ENCODE assay signal across 28 cellular contexts in the genomic region with DNA sequence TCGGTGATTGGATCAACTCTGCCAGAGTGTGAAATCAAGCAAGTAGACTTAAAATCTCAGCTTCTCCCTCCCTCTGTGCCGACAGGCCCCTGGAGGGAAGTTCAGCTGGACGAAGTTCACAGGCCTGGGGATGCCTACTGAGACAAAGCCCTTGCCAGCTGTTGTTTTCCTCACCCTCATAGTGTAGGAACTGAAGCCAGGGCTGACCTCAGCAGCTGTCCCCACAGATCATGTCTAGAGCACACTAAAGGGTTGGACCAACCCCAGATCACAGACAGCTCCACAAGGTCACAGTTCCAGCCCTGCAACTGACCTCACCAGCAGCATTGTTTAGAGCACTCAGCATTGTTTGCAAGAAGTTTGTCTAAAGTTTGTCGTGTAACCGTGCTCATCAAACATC.
DNase-seq lines count a peak whose midpoint lies in the region; ATAC-seq and TF ChIP-seq lines count a peak whose summit lies in the region.
"Had no signal": no experiment of that assay in that cellular context is flagged by ENCODE, and none has a peak within 500 bp of the region (broad histone marks: within the 10 kb centered on the region; RNA-seq: fewer than 3 reads in every experiment).

No MANE protein-coding gene starts in this region.

- no peak overlapping the region for H3K27ac ChIP-seq in gastroesophageal sphincter
- peak overlapping the region; percentile 92 to 97 (median 94) for H3K27ac ChIP-seq in gastrocnemius medialis
- H3K27ac ChIP-seq: hepatocyte, testis had no signal

- in situ Hi-C loops in gastrocnemius medialis (cut with MboI; ENCODE audit: low sequenced_read_pairs in 4 of 4): no loop called here

- no peak for TF ChIP-seq EP300 in gastroesophageal sphincter (IDR thresholded peaks at IDR 0.05)

- H3K4me1 ChIP-seq in gastroesophageal sphincter (peaks cover 0 to 10% (median 6%) of the 10 kb centered on the region in 3 donors), gastrocnemius medialis (peaks cover 34 to 35% of the 10 kb centered on the region in 2 donors)

- 82 to 83% methylated on average over 1 to 5 of the region's 5 CpGs for WGBS in gastroesophageal sphincter (ENCODE audit: low coverage in 1 of 2), 2 donors

- TF ChIP-seq POLR2A in gastroesophageal sphincter (IDR thresholded peaks at IDR 0.05) (no peak), gastrocnemius medialis (IDR thresholded peaks at IDR 0.05) (no peak), GM18505 (IDR thresholded peaks at IDR 0.05; ENCODE audit: borderline replicate concordance, extremely low read depth, insufficient read depth, insufficient read length) (no peak)

- H3K27me3 ChIP-seq in gastroesophageal sphincter: no peaks in the 10 kb centered on the region
- no peaks in the 10 kb centered on the region for H3K27me3 ChIP-seq in gastrocnemius medialis
- H3K27me3 ChIP-seq: hepatocyte, testis had no signal

- H3K36me3 ChIP-seq in gastroesophageal sphincter (no peaks in the 10 kb centered on the region), gastrocnemius medialis (no peaks in the 10 kb centered on the region)

- TF ChIP-seq CTCF in gastroesophageal sphincter (IDR thresholded peaks at IDR 0.05) (no peak), gastrocnemius medialis (IDR thresholded peaks at IDR 0.05 in 4 of 5, conservative IDR thresholded peaks at IDR 0.05 in 1 of 5) (no peak)

- intact Hi-C loops in gastrocnemius medialis (cut with DNase I; ENCODE audit: low total_unique reads): no loop called here

- H3K4me3 ChIP-seq in gastroesophageal sphincter: no peak overlapping the region
- no peak overlapping the region for H3K4me3 ChIP-seq in gastrocnemius medialis
- H3K4me3 ChIP-seq: hepatocyte, smooth muscle cell, testis had no signal

- H3K9me3 ChIP-seq in gastroesophageal sphincter: no peaks in the 10 kb centered on the region
- H3K9me3 ChIP-seq in gastrocnemius medialis: no peaks in the 10 kb centered on the region
- H3K9me3 ChIP-seq: testis had no signal

- DNase-seq in DMS 273 treated with DMSO at 0.1 percent for 48 hours (lab: John Stamatoyannopoulos, UW) (peak; percentile 57), midbrain (lab: John Stamatoyannopoulos, UW) (peak; percentile 31), gastrocnemius medialis (peak; percentile 72 to 82), HPDE6-E6E7 (ENCODE audit: extremely low spot score) (no peak)
- DNase-seq: activated CD4-positive, alpha-beta T cell treated with anti-CD3 and anti-CD28 coated beads, Interleukin-2, amount 50 U/mL, for 48 hours; activated CD4-positive, CD25-positive, alpha-beta regulatory T cell treated with anti-CD3 and anti-CD28 coated beads, Interleukin-2, amount 50 U/mL, for 72 hours; activated naive CD8-positive, alpha-beta T cell treated with anti-CD3 and anti-CD28 coated beads, Interleukin-2, amount 50 U/mL, for 24 hours; activated T-cell treated with anti-CD3 and anti-CD28 coated beads, Interleukin-2, amount 50 U/mL, for 48 hours; CD4-positive, alpha-beta memory T cell; effector memory CD8-positive, alpha-beta T cell; erythroblast; KBM-7; mammary epithelial cell; MM.1S; NCI-H1105 treated with DMSO at 0.1 percent for 48 hours; NCI-H187 treated with DMSO at 0.1 percent for 48 hours; NCI-H2171 treated with DMSO at 0.1 percent for 48 hours; NCI-H510A; NK-92 treated with Interleukin-12 subunit alpha and Interleukin-12 subunit beta, amount 100 ng/mL, for 24 hours; PC-3; stimulated activated naive CD4-positive, alpha-beta T cell treated with Interleukin-2 at 50 U/mL for 16 hours; T-helper 2 cell; testis had no signal

- ATAC-seq in gastroesophageal sphincter (peak; percentile 13), gastrocnemius medialis (peak; percentile 77 to 82), GM21447 (IDR thresholded peaks at IDR 0.05; ENCODE audit: unreplicated experiment) (no peak), GM18505 (IDR thresholded peaks at IDR 0.05; ENCODE audit: unreplicated experiment) (no peak)
- ATAC-seq: activated naive CD8-positive, alpha-beta T cell treated with anti-CD3 and anti-CD28 coated beads, Interleukin-2, amount 50 U/mL, for 24 hours; effector memory CD8-positive, alpha-beta T cell; PC-3 had no signal

Comparison
In these comparisons a context has a peak if more than half of its experiments do, and no peak if none do; other contexts are left out.
1. ATAC-seq: peak in gastroesophageal sphincter (single experiment) and gastrocnemius medialis (2 of 2); none in GM21447 (single experiment) and GM18505 (single experiment).
2. H3K27ac ChIP-seq: peak in gastrocnemius medialis (4 of 4); none in gastroesophageal sphincter (0 of 4).